Comparison of ENCODE assay signal across 12 cellular contexts in genomic region chr13:113364933-113365371, GRCh38. TPM values are rescaled to one million over a fixed set of nuclear protein-coding genes. Genes with fewer than 3 reads are reported as not detected.
DNase-seq lines count a peak whose midpoint lies in the region; ATAC-seq and TF ChIP-seq lines count a peak whose summit lies in the region.
"Had no signal": no experiment of that assay in that cellular context is flagged by ENCODE, and none has a peak within 500 bp of the region (broad histone marks: within the 10 kb centered on the region; RNA-seq: fewer than 3 reads in every experiment).

No MANE protein-coding gene starts in this region.

- POLR2A ChIA-PET in HEK293T (lab: Yijun Ruan, JAX): no interaction called here

- peak overlapping the region in 3 of 4 donors; percentile 23 to 83 (median 51) for H3K4me3 ChIP-seq in Peyer's patch
- H3K4me3 ChIP-seq in right atrium auricular region: peak overlapping the region; percentile 39 to 65
- peak overlapping the region; percentile 63 for H3K4me3 ChIP-seq in psoas muscle

- intact Hi-C loops in psoas muscle (cut with DNase I): no loop called here

- H3K9me3 ChIP-seq in Peyer's patch: no peaks in the 10 kb centered on the region
- H3K9me3 ChIP-seq in right atrium auricular region: no peaks in the 10 kb centered on the region
- no peaks in the 10 kb centered on the region for H3K9me3 ChIP-seq in psoas muscle
- H3K9me3 ChIP-seq: neutrophil had no signal

- DNase-seq in AG20443 (ENCODE audit: low spot score) (peak; percentile 44), Peyer's patch (no peak), right atrium auricular region (ENCODE audit: low spot score) (peak; percentile 56), psoas muscle (peak in 1 of 2 donors; percentile 71), HEK293T (ENCODE audit: extremely low spot score) (no peak), NCI-H2196 treated with DMSO at 0.1 percent for 48 hours (lab: John Stamatoyannopoulos, UW; ENCODE audit: unreplicated experiment) (no peak), cortex of kidney (lab: John Stamatoyannopoulos, UW) (no peak)
- DNase-seq: foreskin melanocyte, KBM-7 had no signal

- H3K4me1 ChIP-seq in Peyer's patch: peaks cover 0 to 19% (median 2%) of the 10 kb centered on the region in 4 donors
- peaks cover 0 to 17% of the 10 kb centered on the region in 2 donors for H3K4me1 ChIP-seq in right atrium auricular region
- peaks cover 13% of the 10 kb centered on the region for H3K4me1 ChIP-seq in psoas muscle

- H3K36me3 ChIP-seq in Peyer's patch (peaks cover 0 to 4% (median 0%) of the 10 kb centered on the region in 3 donors), right atrium auricular region (no peaks in the 10 kb centered on the region), psoas muscle (ENCODE audit: insufficient read depth in 1 of 2, low read depth in 1 of 2) (no peaks in the 10 kb centered on the region)
- H3K36me3 ChIP-seq: neutrophil had no signal

- TF ChIP-seq CTCF in Peyer's patch (IDR thresholded peaks at IDR 0.05) (no peak), right atrium auricular region (IDR thresholded peaks at IDR 0.05) (no peak), psoas muscle (IDR thresholded peaks at IDR 0.05) (no peak)

- H3K27ac ChIP-seq in Peyer's patch (peak overlapping the region in 3 of 4 donors; percentile 42 to 84 (median 42)), right atrium auricular region (peak overlapping the region; percentile 31 to 48), psoas muscle (peak overlapping the region; percentile 76)
- H3K27ac ChIP-seq: neutrophil, VCaP had no signal

- ATAC-seq in psoas muscle (peak; percentile 24 to 50 (median 35)), HG02885 (IDR thresholded peaks at IDR 0.05; ENCODE audit: poor library complexity, unreplicated experiment) (no peak)

- CTCF ChIA-PET in HEK293T (lab: Yijun Ruan, JAX): interaction anchor here (0.5 kb wide), 1 partner anchor 126 kb away, joined by 8 read pairs; no protein-coding TSS in a partner anchor

- WGBS in psoas muscle, 3 donors: 59 to 82% (median 69%) methylated on average over 27 to 32 of the region's 32 CpGs

- H3K27me3 ChIP-seq in Peyer's patch (no peaks in the 10 kb centered on the region), right atrium auricular region (no peaks in the 10 kb centered on the region), psoas muscle (ENCODE audit: insufficient read depth in 3 of 3, low read length in 2 of 3) (no peaks in the 10 kb centered on the region)

- TF ChIP-seq POLR2A in Peyer's patch (IDR thresholded peaks at IDR 0.05): no peak

TF ChIP-seq in HEK293T, 16 proteins besides CTCF, POLR2A, EP300 and RAD21:
- TF ChIP-seq PKNOX1 (IDR thresholded peaks at IDR 0.05) (no peak), BHLHE40 (IDR thresholded peaks at IDR 0.05; ENCODE audit: borderline replicate concordance) (no peak), NFRKB (IDR thresholded peaks at IDR 0.05) (no peak), CTBP1 (IDR thresholded peaks at IDR 0.05; ENCODE audit: borderline replicate concordance) (no peak), FOXK2 (IDR thresholded peaks at IDR 0.05) (no peak), HDGF (IDR thresholded peaks at IDR 0.05; ENCODE audit: borderline replicate concordance) (no peak), ZNF384 (IDR thresholded peaks at IDR 0.05) (no peak), ARNT (IDR thresholded peaks at IDR 0.05) (no peak), SUZ12 (IDR thresholded peaks at IDR 0.05) (no peak)

RNA-seq across cellular contexts. Expression of gene GRTP1, which starts 1.0 kb away (rescaled TPM):
- total RNA-seq in Peyer's patch: 100 to 1,000 TPM in 2 of 4 donors, 10 to 100 TPM in 2; 36.3 to 156 (median 97.9) TPM
- total RNA-seq in right atrium auricular region: 1 to 10 TPM in 1 of 2 donors, under 1 TPM in 1; 0.48 to 2.4 TPM
- total RNA-seq in psoas muscle: 1 to 10 TPM; 1.5 to 4.5 (median 3.7) TPM
- polyA plus RNA-seq in psoas muscle: 1 to 10 TPM; 4.3 to 4.7 (median 4.4) TPM

Comparison
In these comparisons a context has a peak if more than half of its experiments do, and no peak if none do; other contexts are left out.
1. DNase-seq: peak in AG20443 (single experiment) and right atrium auricular region (single experiment); none in Peyer's patch (0 of 3), HEK293T (single experiment), NCI-H2196 treated with DMSO at 0.1 percent for 48 hours (single experiment) and cortex of kidney (single experiment).
2. RNA of gene GRTP1, which starts 1.0 kb away (total RNA-seq): 36.3 to 156 TPM in Peyer's patch; 1.5 to 4.5 TPM in psoas muscle and 0.48 to 2.4 TPM in right atrium auricular region; every median in the first group is over 4 times any median in the second.
3. Peak in every context shown above with its lines, with median percentiles within 50 percentile points of each other: H3K27ac ChIP-seq and H3K4me3 ChIP-seq.